ENCODE assay signal across 8 cellular contexts in genomic region chr6:27688014-27688586, GRCh38.
DNase-seq lines count a peak whose midpoint lies in the region; ATAC-seq, FAIRE-seq and TF ChIP-seq lines count a peak whose summit lies in the region.

No MANE protein-coding gene starts in this region.

- H3K4me1 ChIP-seq in iPS-18a (ENCODE audit: control insufficient read depth, low read depth, low read length): no peaks in the 10 kb centered on the region
- H3K4me1 ChIP-seq in skeletal muscle tissue (ENCODE audit: control insufficient read depth in 3 of 3, insufficient read depth in 3 of 3, low read length in 3 of 3): peaks cover 0 to 6% (median 0%) of the 10 kb centered on the region in 3 donors

- ATAC-seq in HG02981 (IDR thresholded peaks at IDR 0.05; ENCODE audit: unreplicated experiment) (peak; percentile 51), GM18519 (IDR thresholded peaks at IDR 0.05; ENCODE audit: low FRiP score, unreplicated experiment) (no peak)

- peak overlapping the region; percentile 72 for H3K4me3 ChIP-seq in astrocyte of the spinal cord (ENCODE audit: low read depth, low read length)
- peak overlapping the region; percentile 83 for H3K4me3 ChIP-seq in iPS-18a (ENCODE audit: low read length)
- H3K4me3 ChIP-seq in skeletal muscle tissue (ENCODE audit: low read length in 3 of 3): peak overlapping the region; percentile 22 to 69 (median 41)

- H3K27me3 ChIP-seq in iPS-18a (ENCODE audit: control insufficient read depth, insufficient read depth, low read length) (no peaks in the 10 kb centered on the region), skeletal muscle tissue (ENCODE audit: control insufficient read depth in 3 of 3, insufficient read depth in 3 of 3, low read length in 3 of 3) (peaks cover 0 to 2% (median 0%) of the 10 kb centered on the region in 3 donors)

- DNase-seq in GM12892 (ENCODE audit: insufficient read length): peak; percentile 39
- DNase-seq in NCI-H2029 treated with DMSO at 0.1 percent for 48 hours (lab: John Stamatoyannopoulos, UW): peak; percentile 25
- peak; percentile 83 for DNase-seq in T-helper 9 cell
- DNase-seq in astrocyte of the spinal cord (ENCODE audit: low read depth, low spot score): peak; percentile 86

- H3K9ac ChIP-seq in iPS-18a (ENCODE audit: low read length) (peak overlapping the region; percentile 36), skeletal muscle tissue (ENCODE audit: low read depth in 1 of 3, low read length in 3 of 3) (no peak overlapping the region)

- in situ Hi-C loops in astrocyte of the spinal cord (cut with HindIII; ENCODE audit: low sequenced_read_pairs): no loop called here

- FAIRE-seq in GM12892 (lab: Jason Lieb, UNC): peak; percentile 95

- H3K27ac ChIP-seq in iPS-18a (ENCODE audit: low read length) (no peak overlapping the region), skeletal muscle tissue (ENCODE audit: low read depth, low read length) (no peak overlapping the region)

- H3K36me3 ChIP-seq in iPS-18a (ENCODE audit: control insufficient read depth, low read depth, low read length): no peaks in the 10 kb centered on the region
- H3K36me3 ChIP-seq in skeletal muscle tissue (ENCODE audit: control insufficient read depth in 3 of 3, insufficient read depth in 3 of 3, low read length in 3 of 3): no peaks in the 10 kb centered on the region

- no peak for TF ChIP-seq POLR2A in GM12892 (IDR thresholded peaks at IDR 0.05; ENCODE audit: low read depth, low read length)

- H3K9me3 ChIP-seq in iPS-18a (ENCODE audit: control insufficient read depth, low read depth, low read length) (no peaks in the 10 kb centered on the region), skeletal muscle tissue (ENCODE audit: control insufficient read depth in 3 of 3, low read length in 3 of 3) (peaks cover 0 to 3% (median 0%) of the 10 kb centered on the region in 3 donors)

- no peak for TF ChIP-seq CTCF in astrocyte of the spinal cord (IDR thresholded peaks at IDR 0.05; ENCODE audit: low read depth, low read length)

Comparison
In these comparisons a context has a peak if more than half of its experiments do, and no peak if none do; other contexts are left out.
1. DNase-seq: peak in every context shown above with its lines; median percentile 86 in astrocyte of the spinal cord; 83 in T-helper 9 cell; 39 in GM12892; 25 in NCI-H2029 treated with DMSO at 0.1 percent for 48 hours.